ENCODE assay signal across 8 cellular contexts in the genomic region with DNA sequence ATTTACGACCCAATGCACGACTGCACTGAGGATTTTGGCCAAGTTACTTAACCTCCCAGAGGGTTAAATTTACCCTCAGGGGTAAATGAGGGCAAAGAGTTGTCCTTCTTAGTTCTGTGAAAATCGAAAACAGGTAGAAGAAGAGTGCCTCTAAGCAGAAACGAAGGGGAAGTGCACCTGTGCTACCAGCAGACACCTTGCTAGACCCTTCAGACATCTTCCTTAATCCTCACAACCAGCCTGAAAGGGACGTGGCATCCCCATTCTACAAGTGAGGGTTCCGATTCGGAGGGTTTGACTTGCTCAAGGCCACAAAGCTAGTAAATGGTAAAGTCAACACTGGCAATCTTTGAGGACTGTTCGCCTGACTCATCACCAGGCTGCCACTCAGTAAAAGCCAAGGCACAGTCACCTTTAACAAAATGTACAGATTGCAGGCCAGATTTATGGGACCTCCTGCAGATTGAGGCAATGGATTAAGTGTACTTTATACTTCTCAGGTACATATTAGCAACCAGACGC. TPM values are rescaled to one million over a fixed set of nuclear protein-coding genes. Genes with fewer than 3 reads are reported as not detected.
A peak's percentile ranks its signal among the peaks of the same experiment; 100 is the strongest.
DNase-seq lines count a peak whose midpoint lies in the region; ATAC-seq, FAIRE-seq and TF ChIP-seq lines count a peak whose summit lies in the region.

No MANE protein-coding gene starts in this region.

- peak in 1 of 2 donors; percentile 2 for TF ChIP-seq POLR2A in thyroid gland (IDR thresholded peaks at IDR 0.05)

- H3K36me3 ChIP-seq in bronchial epithelial cell (ENCODE audit: control insufficient read depth, insufficient read depth, low read length) (no peaks in the 10 kb centered on the region), thyroid gland (no peaks in the 10 kb centered on the region)

- ATAC-seq in activated CD8-positive, alpha-beta memory T cell treated with anti-CD3 and anti-CD28 coated beads, Interleukin-2, amount 10 ng/mL, durations not matched to agents 7 days and 5 days = no peak
- no peak for ATAC-seq in GM18868 (IDR thresholded peaks at IDR 0.05; ENCODE audit: unreplicated experiment)
- no peak for ATAC-seq in HG02798 (IDR thresholded peaks at IDR 0.05; ENCODE audit: poor library complexity, unreplicated experiment)

- H3K36me3 Mint-ChIP-seq in activated CD8-positive, alpha-beta memory T cell treated with anti-CD3 and anti-CD28 coated beads, Interleukin-2, amount 10 ng/mL, durations not matched to agents 7 days and 5 days = no peaks in the 10 kb centered on the region

- peaks cover 54% of the 10 kb centered on the region for H3K4me1 Mint-ChIP-seq in activated CD8-positive, alpha-beta memory T cell treated with anti-CD3 and anti-CD28 coated beads, Interleukin-2, amount 10 ng/mL, durations not matched to agents 7 days and 5 days

- CTCF ChIA-PET in activated CD8-positive, alpha-beta memory T cell treated with anti-CD3 and anti-CD28 coated beads, Interleukin-2, amount 10 ng/mL, durations not matched to agents 7 days and 5 days (lab: Charles Lee) = interaction anchor here (1.1 to 6.8 kb wide), 4 partner anchors 94 to 185 kb away, joined by 3 to 148 read pairs (median 14); partner anchors contain the start of gene EMP1

- WGBS in thyroid gland, 2 donors = 52 to 62% methylated on average over 9 of the region's 9 CpGs

- H3K27me3 ChIP-seq in bronchial epithelial cell (ENCODE audit: control insufficient read depth, insufficient read depth, low read length) (no peaks in the 10 kb centered on the region), thyroid gland (no peaks in the 10 kb centered on the region)

- H3K9me3 Mint-ChIP-seq in activated CD8-positive, alpha-beta memory T cell treated with anti-CD3 and anti-CD28 coated beads, Interleukin-2, amount 10 ng/mL, durations not matched to agents 7 days and 5 days (ENCODE audit: low read depth) = no peaks in the 10 kb centered on the region

- H3K27ac ChIP-seq in thyroid gland = peak overlapping the region; percentile 91 to 99 (median 93)

- intact Hi-C loops in thyroid gland (cut with DNase I) = no loop called here

- peak overlapping the region; percentile 48 for H3K4me3 ChIP-seq in bronchial epithelial cell (ENCODE audit: low read depth, low read length)
- peak overlapping the region in 2 of 3 donors; percentile 8 to 45 for H3K4me3 ChIP-seq in thyroid gland (replicated peaks in 1 of 3)

- no peaks in the 10 kb centered on the region for H3K27me3 Mint-ChIP-seq in activated CD8-positive, alpha-beta memory T cell treated with anti-CD3 and anti-CD28 coated beads, Interleukin-2, amount 10 ng/mL, durations not matched to agents 7 days and 5 days

- H3K9me3 ChIP-seq in thyroid gland = no peaks in the 10 kb centered on the region

- no peak for FAIRE-seq in bronchial epithelial cell (lab: Jason Lieb, UNC)

- H3K4me3 Mint-ChIP-seq in activated CD8-positive, alpha-beta memory T cell treated with anti-CD3 and anti-CD28 coated beads, Interleukin-2, amount 10 ng/mL, durations not matched to agents 7 days and 5 days = peak overlapping the region; percentile 66

- no peak for DNase-seq in activated CD8-positive, alpha-beta memory T cell treated with anti-CD3 and anti-CD28 coated beads, Interleukin-2, amount 10 ng/mL, durations not matched to agents 7 days and 5 days
- no peak for DNase-seq in activated CD8-positive, alpha-beta memory T cell treated with anti-CD3 and anti-CD28 coated beads for 24 hours
- peak; percentile 64 for DNase-seq in RPMI7951 (ENCODE audit: low read depth)
- peak; percentile 69 for DNase-seq in bronchial epithelial cell (ENCODE audit: low read depth)
- peak; percentile 28 to 36 for DNase-seq in lung microvascular endothelial cell (ENCODE audit: low read depth in 2 of 2)
- peak; percentile 45 for DNase-seq in thyroid gland

- TF ChIP-seq CTCF in bronchial epithelial cell (IDR thresholded peaks at IDR 0.05; ENCODE audit: insufficient read depth, low read length, severe bottlenecking) (no peak), thyroid gland (IDR thresholded peaks at IDR 0.05) (no peak)

- peak overlapping the region; percentile 37 for H3K27ac Mint-ChIP-seq in activated CD8-positive, alpha-beta memory T cell treated with anti-CD3 and anti-CD28 coated beads, Interleukin-2, amount 10 ng/mL, durations not matched to agents 7 days and 5 days

- peaks cover 45 to 65% of the 10 kb centered on the region in 2 donors for H3K4me1 ChIP-seq in thyroid gland

RNA-seq across cellular contexts. Expression of gene GSG1, which starts 1.6 kb away (rescaled TPM):
- not detected for total RNA-seq in activated CD8-positive, alpha-beta memory T cell treated with anti-CD3 and anti-CD28 coated beads, Interleukin-2, amount 10 ng/mL, durations not matched to agents 7 days and 5 days
- not detected in 2 replicates for total RNA-seq in RPMI7951 (2014; rRNA removed; shearing (Covaris generic))
- total RNA-seq in bronchial epithelial cell (not detected in 2 replicates), lung microvascular endothelial cell (not detected in 2 replicates), thyroid gland (1 to 10 TPM in 1 of 4 donors, not detected in 3; 1.2 TPM)

RNA-seq across cellular contexts. Expression of gene FAM234B, which starts 57.7 kb away (rescaled TPM):
- 1 to 10 TPM; 4.7 to 5.0 TPM for total RNA-seq in activated CD8-positive, alpha-beta memory T cell treated with anti-CD3 and anti-CD28 coated beads, Interleukin-2, amount 10 ng/mL, durations not matched to agents 7 days and 5 days
- 2.7 and 2.9 TPM in 2 replicates for total RNA-seq in RPMI7951 (2014; rRNA removed; shearing (Covaris generic))
- total RNA-seq in bronchial epithelial cell (2.4 and 3.7 TPM in 2 replicates), lung microvascular endothelial cell (6.5 and 13.9 TPM in 2 replicates), thyroid gland (10 to 100 TPM; 15.7 to 23.2 (median 19.3) TPM)

Comparison
In these comparisons a context has a peak if more than half of its experiments do, and no peak if none do; other contexts are left out.
1. DNase-seq: peak in RPMI7951 (single experiment), bronchial epithelial cell (single experiment), lung microvascular endothelial cell (2 of 2) and thyroid gland (2 of 2); none in activated CD8-positive, alpha-beta memory T cell treated with anti-CD3 and anti-CD28 coated beads, Interleukin-2, amount 10 ng/mL, durations not matched to agents 7 days and 5 days (single experiment) and activated CD8-positive, alpha-beta memory T cell treated with anti-CD3 and anti-CD28 coated beads for 24 hours (single experiment).